ENCODE assay signal across 31 cellular contexts in the genomic region with DNA sequence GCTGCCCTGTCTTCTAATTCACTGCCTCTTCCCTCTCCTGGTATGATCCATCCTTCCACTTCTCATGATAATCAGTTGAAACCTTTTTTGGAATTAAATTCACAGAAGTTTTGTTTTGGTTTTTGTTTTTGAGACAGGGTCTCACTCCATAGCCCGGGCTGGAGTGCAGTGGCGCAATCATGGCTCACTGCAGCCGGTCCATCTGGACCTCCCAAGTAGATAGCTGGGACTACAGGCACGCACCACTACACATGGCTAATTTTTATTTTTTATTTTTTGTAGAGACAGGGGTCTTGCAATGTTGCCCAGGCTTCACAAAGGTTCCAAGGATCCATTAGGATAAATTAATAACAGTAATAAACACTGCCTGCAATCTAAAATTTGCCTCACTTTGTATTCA.
A peak's percentile ranks its signal among the peaks of the same experiment; 100 is the strongest.
DNase-seq lines count a peak whose midpoint lies in the region; ATAC-seq and TF ChIP-seq lines count a peak whose summit lies in the region.
"Had no signal": no experiment of that assay in that cellular context is flagged by ENCODE, and none has a peak within 500 bp of the region (broad histone marks: within the 10 kb centered on the region; RNA-seq: fewer than 3 reads in every experiment).

No MANE protein-coding gene starts in this region.

- H3K36me3 ChIP-seq in esophagus squamous epithelium (peaks cover 0 to 51% (median 0%) of the 10 kb centered on the region in 3 donors), upper lobe of right lung (peaks cover 21% of the 10 kb centered on the region)
- H3K36me3 ChIP-seq: gastrocnemius medialis had no signal

- H3K9me3 ChIP-seq in T-helper 17 cell (ENCODE audit: control insufficient read depth, low read length, poor library complexity, severe bottlenecking) = no peaks in the 10 kb centered on the region
- H3K9me3 ChIP-seq in esophagus squamous epithelium = no peaks in the 10 kb centered on the region
- no peaks in the 10 kb centered on the region for H3K9me3 ChIP-seq in upper lobe of right lung
- H3K9me3 ChIP-seq: esophagus muscularis mucosa, gastrocnemius medialis, spleen had no signal

- no peak overlapping the region for H3K4me3 Mint-ChIP-seq in activated naive CD4-positive, alpha-beta T cell treated with anti-CD3 and anti-CD28 coated beads, Interleukin-2, amount 50 U/mL, for 24 hours
- no peak overlapping the region for H3K4me3 Mint-ChIP-seq in T-helper 17 cell
- H3K4me3 Mint-ChIP-seq: CD14-positive monocyte, HFFc6, IgD-negative memory B cell, nephron progenitor cell, WTC11 had no signal

- H3K4me3 ChIP-seq in esophagus squamous epithelium = no peak overlapping the region
- no peak overlapping the region for H3K4me3 ChIP-seq in upper lobe of right lung
- H3K4me3 ChIP-seq: esophagus muscularis mucosa, gastrocnemius medialis, SK-N-MC, spleen had no signal

- H3K36me3 Mint-ChIP-seq in activated naive CD4-positive, alpha-beta T cell treated with anti-CD3 and anti-CD28 coated beads, Interleukin-2, amount 50 U/mL, for 24 hours = peaks cover 43% of the 10 kb centered on the region
- peaks cover 7% of the 10 kb centered on the region for H3K36me3 Mint-ChIP-seq in T-helper 17 cell (ENCODE audit: low read depth)
- H3K36me3 Mint-ChIP-seq: WTC11 had no signal

- H3K27me3 ChIP-seq in esophagus squamous epithelium (no peaks in the 10 kb centered on the region), upper lobe of right lung (no peaks in the 10 kb centered on the region)
- H3K27me3 ChIP-seq: esophagus muscularis mucosa, gastrocnemius medialis, spleen had no signal

- no peak for TF ChIP-seq POLR2A in esophagus squamous epithelium (IDR thresholded peaks at IDR 0.05)

- H3K27ac ChIP-seq in esophagus squamous epithelium (peak overlapping the region; percentile 2 to 67 (median 11)), upper lobe of right lung (peak overlapping the region; percentile 24)
- H3K27ac ChIP-seq: esophagus muscularis mucosa, gastrocnemius medialis, parathyroid adenoma, RWPE1, SK-N-MC had no signal

- H3K9me3 Mint-ChIP-seq in activated naive CD4-positive, alpha-beta T cell treated with anti-CD3 and anti-CD28 coated beads, Interleukin-2, amount 50 U/mL, for 24 hours = no peaks in the 10 kb centered on the region
- H3K9me3 Mint-ChIP-seq: HFFc6, IgD-negative memory B cell, nephron progenitor cell, WTC11 had no signal

- peaks cover 81% of the 10 kb centered on the region for H3K4me1 Mint-ChIP-seq in activated naive CD4-positive, alpha-beta T cell treated with anti-CD3 and anti-CD28 coated beads, Interleukin-2, amount 50 U/mL, for 24 hours
- peaks cover 23% of the 10 kb centered on the region for H3K4me1 Mint-ChIP-seq in T-helper 17 cell

- ATAC-seq in T-helper 17 cell (no peak), upper lobe of right lung (no peak), GM18907 (IDR thresholded peaks at IDR 0.05; ENCODE audit: unreplicated experiment) (no peak)
- ATAC-seq: gastrocnemius medialis, right cardiac atrium, WTC11 had no signal

- H3K4me1 ChIP-seq in esophagus squamous epithelium = peaks cover 20 to 94% (median 41%) of the 10 kb centered on the region in 3 donors
- H3K4me1 ChIP-seq in upper lobe of right lung = peaks cover 35% of the 10 kb centered on the region
- H3K4me1 ChIP-seq: parathyroid adenoma had no signal

- no peak for DNase-seq in activated naive CD4-positive, alpha-beta T cell treated with anti-CD3 and anti-CD28 coated beads, Interleukin-2, amount 50 U/mL, for 16 hours
- DNase-seq in T-helper 17 cell (no peak), esophagus squamous epithelium (lab: John Stamatoyannopoulos, UW) (no peak), upper lobe of right lung (no peak), SKM-1 treated with dmso at 0.1 percent for 144 hours (lab: John Stamatoyannopoulos, UW; ENCODE audit: unreplicated experiment) (no peak), NCI-H82 treated with DMSO at 0.1 percent for 48 hours (lab: John Stamatoyannopoulos, UW; ENCODE audit: unreplicated experiment) (no peak)
- DNase-seq: cortex of kidney; DMS53; gastrocnemius medialis; GDM1; HFFc6; midbrain; NCI-H1105; NCI-H2081 treated with DMSO at 0.1 percent for 48 hours; NCI-H345; NCI-H774; nephron progenitor cell; right cardiac atrium; spleen; stimulated activated CD4-positive, alpha-beta T cell treated with anti-CD3 and anti-CD28 coated beads, Interleukin-4, amount 100 ng/mL, for 1 hour; stimulated activated naive CD4-positive, alpha-beta T cell; T-helper 9 cell had no signal

- H3K27me3 Mint-ChIP-seq in activated naive CD4-positive, alpha-beta T cell treated with anti-CD3 and anti-CD28 coated beads, Interleukin-2, amount 50 U/mL, for 24 hours = no peaks in the 10 kb centered on the region
- no peaks in the 10 kb centered on the region for H3K27me3 Mint-ChIP-seq in T-helper 17 cell
- H3K27me3 Mint-ChIP-seq: IgD-negative memory B cell had no signal

- H3K27ac Mint-ChIP-seq in activated naive CD4-positive, alpha-beta T cell treated with anti-CD3 and anti-CD28 coated beads, Interleukin-2, amount 50 U/mL, for 24 hours = peak overlapping the region; percentile 92
- peak overlapping the region; percentile 86 for H3K27ac Mint-ChIP-seq in T-helper 17 cell
- H3K27ac Mint-ChIP-seq: HFFc6, nephron progenitor cell, WTC11 had no signal

- 83 to 84% methylated on average over 4 of the region's 4 CpGs for WGBS in esophagus squamous epithelium, 2 donors

- intact Hi-C loops in esophagus squamous epithelium (cut with DNase I) (no loop called here), upper lobe of right lung (cut with DNase I) (no loop called here)

- TF ChIP-seq CTCF in esophagus squamous epithelium (IDR thresholded peaks at IDR 0.05) (no peak), upper lobe of right lung (IDR thresholded peaks at IDR 0.05) (no peak)
